ENCODE assay signal across 8 cellular contexts in the genomic region with DNA sequence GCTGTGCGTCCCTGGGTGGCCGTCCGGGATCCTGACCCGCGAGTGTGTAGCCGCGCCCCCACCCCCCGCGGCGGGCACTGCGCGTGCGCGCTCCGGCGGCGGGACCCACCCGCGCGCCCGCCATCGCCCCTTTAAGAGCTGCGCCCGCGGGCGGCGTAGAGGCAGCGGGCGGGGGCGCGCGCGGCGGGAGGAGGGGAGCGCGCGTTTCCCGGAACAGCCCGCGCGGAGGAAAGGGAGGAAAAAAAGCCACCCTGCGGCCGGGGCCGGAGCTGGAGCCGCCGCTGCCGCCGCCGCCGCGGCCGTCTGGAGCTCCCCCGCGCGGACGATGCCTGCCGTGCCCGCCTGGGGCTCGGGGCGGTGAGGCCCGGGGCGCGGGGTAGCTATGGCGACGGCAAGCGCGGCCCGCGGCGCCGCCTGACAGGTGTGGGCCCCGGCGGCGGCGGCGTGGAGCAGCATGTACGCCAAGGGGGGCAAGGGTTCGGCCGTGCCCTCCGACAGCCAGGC. TPM values are rescaled to one million over a fixed set of nuclear protein-coding genes. Genes with fewer than 3 reads are reported as not detected.
DNase-seq lines count a peak whose midpoint lies in the region; ATAC-seq and TF ChIP-seq lines count a peak whose summit lies in the region.

A gene (plus strand): TSS at position 204 of the 504 bp plus-strand sequence. CDS start 251 bp downstream, at position 455.

- TF ChIP-seq CTCF in choroid plexus epithelial cell (conservative IDR thresholded peaks at IDR 0.05; ENCODE audit: low read depth, low read length) (no peak), kidney epithelial cell (IDR thresholded peaks at IDR 0.05; ENCODE audit: insufficient read depth, low read length, poor library complexity, severe bottlenecking) (no peak)

- peak within 1 kb of the TSS; percentile 68 for H3K4me3 ChIP-seq in GM08714 (ENCODE audit: low read length)
- H3K4me3 ChIP-seq in choroid plexus epithelial cell (ENCODE audit: low read depth, low read length) = peak within 1 kb of the TSS; percentile 74
- peak within 1 kb of the TSS; percentile 59 for H3K4me3 ChIP-seq in kidney epithelial cell (ENCODE audit: low read depth, low read length)

- no peaks in the 10 kb centered on the region for H3K36me3 ChIP-seq in kidney epithelial cell (ENCODE audit: control insufficient read depth, insufficient read depth, low read length)

- H3K27me3 ChIP-seq in kidney epithelial cell (ENCODE audit: control insufficient read depth, insufficient read depth, low read length) = no peaks in the 10 kb centered on the region

- DNase-seq in NCI-H2196 (lab: John Stamatoyannopoulos, UW; ENCODE audit: unreplicated experiment) = peak; percentile 86
- DNase-seq in activated CD4-positive, CD25-positive, alpha-beta regulatory T cell (lab: John Stamatoyannopoulos, UW) = peak; percentile 42 to 63 (median 58)
- peak; percentile 82 for DNase-seq in choroid plexus epithelial cell (ENCODE audit: low read depth)
- DNase-seq in kidney epithelial cell (ENCODE audit: low read depth) = no peak
- peak; percentile 54 to 64 for DNase-seq in stimulated activated CD4-positive, alpha-beta T cell treated with anti-CD3 and anti-CD28 coated beads, Interleukin-1b, Interleukin-23, amount 100 ng/mL, for 4 hours (ENCODE audit: low read depth in 2 of 2)

- ATAC-seq in HG02759 (IDR thresholded peaks at IDR 0.05; ENCODE audit: unreplicated experiment) (peak; percentile 55), GM21619 (IDR thresholded peaks at IDR 0.05; ENCODE audit: unreplicated experiment) (no peak)

RNA-seq across cellular contexts. Expression of the gene that starts here (rescaled TPM):
- 92.6 and 96.2 TPM in 2 replicates for total RNA-seq in kidney epithelial cell
